23 cellular contexts compared by ENCODE assay signal in genomic region chr3:21260507-21260906, GRCh38.
"Had no signal": no experiment of that assay in that cellular context is flagged by ENCODE, and none has a peak within 500 bp of the region (broad histone marks: within the 10 kb centered on the region; RNA-seq: fewer than 3 reads in every experiment).

No MANE protein-coding gene starts in this region.

- H2AFZ ChIP-seq: hepatocyte had no signal

- DNase-seq: islet precursor cell; left ventricle myocardium inferior; mesendoderm; naive B cell; natural killer cell; pancreas; posterior cingulate gyrus; sigmoid colon; small intestine; stimulated activated CD4-positive, alpha-beta T cell treated with anti-CD3 and anti-CD28 coated beads, Interleukin-1b, Interleukin-23, amount 100 ng/mL, for 48 hours; stimulated activated CD4-positive, alpha-beta T cell treated with anti-CD3 and anti-CD28 coated beads, Interleukin-2, amount 100 ng/mL, for 48 hours; stimulated activated CD4-positive, alpha-beta T cell treated with anti-CD3 and anti-CD28 coated beads, Interleukin-4, amount 100 ng/mL, for 4 hours; stimulated activated CD8-positive, alpha-beta memory T cell treated with anti-CD3 and anti-CD28 coated beads, Interleukin-4, amount 100 ng/mL, for 48 hours; stimulated activated naive CD4-positive, alpha-beta T cell treated with Interleukin-2 at 50 U/mL for 16 hours; stimulated activated naive CD8-positive, alpha-beta T cell treated with anti-CD3 and anti-CD28 coated beads, Interleukin-15, amount 100 ng/mL, for 72 hours; substantia nigra; uterus had no signal

- H3K9me3 ChIP-seq: pancreas, prostate gland, sigmoid colon, uterus had no signal

- H3K36me3 ChIP-seq: left ventricle myocardium inferior, pancreas, prostate gland, sigmoid colon, tibial nerve, uterus had no signal

- H3K27ac ChIP-seq: hepatocyte, left ventricle myocardium inferior, pancreas, prostate gland, sigmoid colon, tibial nerve, uterus had no signal

- H3K27me3 ChIP-seq: hepatocyte, pancreas, sigmoid colon, tibial nerve, uterus had no signal

- H3K4me1 ChIP-seq: pancreas, prostate gland, tibial nerve, uterus had no signal

- H3K4me3 ChIP-seq: hepatocyte, left ventricle myocardium inferior, lung, pancreas, prostate gland, sigmoid colon, tibial nerve, uterus had no signal

- ATAC-seq: natural killer cell; pancreas; right cardiac atrium; stimulated activated memory B cell treated with anti-CD40 and anti-IgM and Interleukin-4, amounts not matched to agents 10 μg/mL and 1 μg/mL and 100 μg/mL, for 72 hours; stimulated activated naive CD8-positive, alpha-beta T cell treated with anti-CD3 and anti-CD28 coated beads, Interleukin-15, amount 100 ng/mL, for 72 hours had no signal

- H3K4me2 ChIP-seq: hepatocyte had no signal
